ENCODE assay signal across 9 cellular contexts in the genomic region with DNA sequence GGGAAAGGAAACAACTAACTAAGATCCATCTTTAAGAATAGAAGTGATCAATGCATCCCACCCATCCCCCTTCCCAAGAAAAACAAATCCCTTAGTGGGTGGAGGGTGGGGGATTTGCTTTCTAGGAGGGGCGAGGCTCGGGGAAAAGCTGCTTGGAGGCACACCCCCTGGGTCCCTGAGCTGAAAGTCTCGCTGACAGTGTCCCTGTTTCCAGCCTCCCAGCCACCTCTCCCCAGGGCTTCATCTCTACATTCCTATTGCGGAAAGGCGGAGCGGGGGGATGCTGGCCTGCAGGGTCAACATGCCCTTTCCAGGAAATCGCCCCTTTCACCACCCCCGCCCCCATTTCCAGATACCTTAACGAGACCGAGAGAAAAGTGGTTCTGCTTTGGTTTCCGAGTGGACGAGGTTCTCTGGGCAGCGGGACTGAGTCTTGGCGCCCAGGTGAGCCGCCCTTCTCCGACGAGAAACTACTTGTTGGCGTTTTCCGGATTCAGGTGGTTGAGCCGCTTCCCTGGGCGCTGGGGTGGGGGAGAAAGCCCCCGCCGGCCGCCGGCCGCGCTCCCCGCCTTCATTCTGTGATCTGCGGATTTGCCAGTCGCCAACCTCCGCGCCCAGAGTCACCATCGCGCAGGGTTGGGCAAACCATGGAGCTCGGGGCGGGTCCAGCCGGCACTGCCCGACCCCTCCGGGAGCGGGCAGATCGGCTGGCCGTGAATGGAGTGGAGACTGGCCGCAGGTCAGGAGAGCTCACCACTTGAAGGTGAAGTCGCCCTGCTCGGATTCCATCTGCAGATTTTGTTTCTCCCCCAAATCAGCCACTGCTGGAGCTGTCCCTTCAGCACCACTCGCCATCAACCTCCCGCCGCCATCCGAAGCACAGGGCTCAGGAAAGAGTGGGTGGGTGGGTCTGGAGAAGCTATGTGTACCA. TPM values are rescaled to one million over a fixed set of nuclear protein-coding genes. Genes with fewer than 3 reads are reported as not detected.
A peak's percentile ranks its signal among the peaks of the same experiment; 100 is the strongest.
DNase-seq lines count a peak whose midpoint lies in the region; ATAC-seq and TF ChIP-seq lines count a peak whose summit lies in the region.
"Had no signal": no experiment of that assay in that cellular context is flagged by ENCODE, and none has a peak within 500 bp of the region (broad histone marks: within the 10 kb centered on the region; RNA-seq: fewer than 3 reads in every experiment).

No MANE protein-coding gene starts in this region.

- H3K36me3 Mint-ChIP-seq in Caco-2 (ENCODE audit: insufficient read depth, unreplicated experiment) = no peaks in the 10 kb centered on the region

- H3K27me3 ChIP-seq in Caco-2 (replicated peaks; ENCODE audit: control insufficient read depth, insufficient read depth, low read length) (no peaks in the 10 kb centered on the region), brain microvascular endothelial cell (replicated peaks) (peaks cover 25% of the 10 kb centered on the region)

- POLR2A ChIA-PET in Caco-2 (lab: Charles Lee) = no interaction called here

- H3K4me3 Mint-ChIP-seq in Caco-2 (ENCODE audit: unreplicated experiment) = no peak overlapping the region
- H3K4me3 Mint-ChIP-seq: activated T-cell treated with anti-CD3 and anti-CD28 coated beads, Interleukin-2, amount 50 U/mL, for 4 hours had no signal

- H3K9me3 Mint-ChIP-seq in Caco-2 (ENCODE audit: unreplicated experiment) = no peaks in the 10 kb centered on the region

- H3K27ac ChIP-seq in brain microvascular endothelial cell = no peak overlapping the region
- H3K27ac ChIP-seq in mesodermal cell (ENCODE audit: low read depth, low read length, severe bottlenecking) = no peak overlapping the region

- intact Hi-C loops in Caco-2 (cut with micrococcal nuclease; ENCODE audit: unreplicated experiment) = no loop called here

- TF ChIP-seq CTCF in Caco-2 (IDR thresholded peaks at IDR 0.05; ENCODE audit: insufficient read depth in 1 of 2, low read depth in 1 of 2, low read length in 1 of 2, severe bottlenecking in 1 of 2, unreplicated experiment in 1 of 2) (no peak), LNCaP clone FGC (IDR thresholded peaks at IDR 0.05; ENCODE audit: control insufficient read depth, extremely low read depth, insufficient read depth) (no peak), brain microvascular endothelial cell (IDR thresholded peaks at IDR 0.05; ENCODE audit: low read depth, low read length, missing control alignments) (no peak)

- DNase-seq in Caco-2 (peak; percentile 26 to 38), LNCaP clone FGC (ENCODE audit: low read depth) (peak; percentile 25), brain microvascular endothelial cell (peak; percentile 16), amniotic stem cell (lab: John Stamatoyannopoulos, UW) (no peak), SIG-M5 (lab: John Stamatoyannopoulos, UW) (no peak)
- no peak for DNase-seq in activated CD4-positive, CD25-positive, alpha-beta regulatory T cell treated with anti-CD3 and anti-CD28 coated beads, Interleukin-2, amount 50 U/mL, for 72 hours
- DNase-seq: activated T-cell treated with anti-CD3 and anti-CD28 coated beads, Interleukin-2, amount 50 U/mL, for 4 hours had no signal

- H3K27ac Mint-ChIP-seq in Caco-2 (ENCODE audit: unreplicated experiment) = no peak overlapping the region

- H3K4me3 ChIP-seq in Caco-2 (ENCODE audit: low read depth, low read length) (no peak overlapping the region), LNCaP clone FGC (ENCODE audit: low read depth, low read length) (peak overlapping the region; percentile 38), brain microvascular endothelial cell (ENCODE audit: low read depth, low read length) (peak overlapping the region; percentile 27), mesodermal cell (ENCODE audit: extremely low read depth, insufficient read depth, low read length, poor library complexity, severe bottlenecking) (peak overlapping the region; percentile 6)

- no peaks in the 10 kb centered on the region for H3K4me1 ChIP-seq in Caco-2
- H3K4me1 ChIP-seq in mesodermal cell (ENCODE audit: control insufficient read depth, insufficient read depth, low read length, poor library complexity, severe bottlenecking) = no peaks in the 10 kb centered on the region

- 0 to 2% methylated on average over 25 to 34 of the region's 49 CpGs for WGBS in mesodermal cell (ENCODE audit: insufficient coverage in 2 of 2), 2 experiments

- CTCF ChIA-PET in Caco-2 (lab: Charles Lee) = no interaction called here

- no peaks in the 10 kb centered on the region for H3K4me1 Mint-ChIP-seq in Caco-2 (ENCODE audit: low read depth, unreplicated experiment)

- H3K36me3 ChIP-seq in Caco-2 (ENCODE audit: control insufficient read depth, insufficient read depth, low read length) (no peaks in the 10 kb centered on the region), brain microvascular endothelial cell (replicated peaks) (no peaks in the 10 kb centered on the region), mesodermal cell (ENCODE audit: control insufficient read depth, insufficient read depth, low read length) (no peaks in the 10 kb centered on the region)

- H3K27me3 Mint-ChIP-seq in Caco-2 (ENCODE audit: insufficient read depth, unreplicated experiment) = no peaks in the 10 kb centered on the region

- no peak for ATAC-seq in GM18873 (IDR thresholded peaks at IDR 0.05; ENCODE audit: low FRiP score, unreplicated experiment)

- in situ Hi-C loops in brain microvascular endothelial cell (cut with HindIII; ENCODE audit: low pct_ligation_motif_present, low sequenced_read_pairs) = no loop called here

- no TSS peak for BruUV-seq in Caco-2 (replicated peaks; lab: Mats Ljungman, UMichigan)

- H3K9me3 ChIP-seq in Caco-2 (no peaks in the 10 kb centered on the region), mesodermal cell (ENCODE audit: control insufficient read depth, low read length) (no peaks in the 10 kb centered on the region)

RNA-seq across cellular contexts. Expression of a gene that starts 0.5 kb away (rescaled TPM):
- total RNA-seq in Caco-2 (2022) = not detected in 2 replicates
- not detected for polyA plus RNA-seq in mesodermal cell (2013, experiment 1 of 2)
- polyA plus RNA-seq in mesodermal cell (2013, experiment 2 of 2) = not detected
- total RNA-seq: activated T-cell treated with anti-CD3 and anti-CD28 coated beads, Interleukin-2, amount 50 U/mL, for 4 hours had no signal

Comparison
In these comparisons a context has a peak if more than half of its experiments do, and no peak if none do; other contexts are left out.
1. DNase-seq: peak in Caco-2 (2 of 2), LNCaP clone FGC (single experiment) and brain microvascular endothelial cell (single experiment); none in activated CD4-positive, CD25-positive, alpha-beta regulatory T cell treated with anti-CD3 and anti-CD28 coated beads, Interleukin-2, amount 50 U/mL, for 72 hours (single experiment), amniotic stem cell (single experiment) and SIG-M5 (single experiment).